8 cellular contexts compared by ENCODE assay signal in the genomic region with DNA sequence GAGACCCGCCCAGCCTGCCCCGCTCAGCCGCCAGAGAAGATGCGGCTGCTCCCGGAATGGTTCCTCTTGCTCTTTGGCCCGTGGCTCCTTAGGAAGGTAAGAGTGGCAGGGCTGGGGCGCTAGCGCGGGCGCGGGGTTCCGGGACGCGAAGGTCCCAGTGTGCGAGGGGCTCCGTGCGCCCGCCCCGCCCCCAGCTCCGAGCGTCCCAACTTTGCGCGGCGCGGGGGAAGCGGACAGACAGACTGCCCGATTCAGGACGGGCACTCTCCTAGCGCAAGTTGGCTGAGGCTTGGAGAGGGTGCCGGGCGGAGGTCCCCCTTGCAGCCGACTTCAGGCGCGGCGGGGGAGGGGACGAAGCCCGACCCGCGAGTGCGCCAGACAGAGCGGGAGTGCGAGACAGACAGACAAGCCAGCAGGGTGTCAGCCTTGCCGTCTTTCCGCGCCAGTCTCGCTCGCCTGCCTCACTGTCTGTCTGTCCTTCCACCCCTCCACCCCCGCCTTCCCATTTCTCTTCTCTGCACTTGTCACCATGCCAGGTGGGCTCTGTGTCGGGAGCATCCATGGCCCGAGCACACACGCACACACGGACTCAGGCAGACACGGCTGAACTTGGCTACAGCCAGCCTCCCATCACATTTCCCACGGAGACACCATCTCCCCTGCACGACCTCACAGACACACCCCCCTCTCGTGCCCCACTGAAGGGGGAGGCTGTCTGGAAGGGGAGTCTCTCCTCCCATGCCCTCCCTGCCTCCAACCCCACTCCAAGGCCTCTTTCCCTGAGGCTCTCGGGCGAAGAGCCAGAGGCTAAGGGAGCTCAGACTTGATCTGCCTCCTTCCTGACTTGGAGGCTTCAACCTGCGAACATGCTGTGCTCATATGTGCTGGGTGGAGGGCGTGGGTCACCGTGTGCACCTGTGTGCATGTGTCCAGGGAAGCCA. TPM values are rescaled to one million over a fixed set of nuclear protein-coding genes. Genes with fewer than 3 reads are reported as not detected.
A peak's percentile ranks its signal among the peaks of the same experiment; 100 is the strongest.
DNase-seq lines count a peak whose midpoint lies in the region; ATAC-seq, FAIRE-seq and TF ChIP-seq lines count a peak whose summit lies in the region.

No MANE protein-coding gene starts in this region.

- intact Hi-C loops in PC-3 (cut with micrococcal nuclease) = no loop called here
- intact Hi-C loops in prostate gland (cut with DNase I) = no loop called here

- POLR2A ChIA-PET in PC-3 (lab: Charles Lee; ENCODE audit: unreplicated experiment) = no interaction called here

- H3K9ac ChIP-seq in PC-3 (ENCODE audit: low read length) = no peak overlapping the region

- H3F3A ChIP-seq in PC-3 (ENCODE audit: low read length, unreplicated experiment) = no peaks in the 10 kb centered on the region

- H4K20me1 ChIP-seq in PC-3 (ENCODE audit: low read length) = no peaks in the 10 kb centered on the region

- H3K27me3 ChIP-seq in PC-3 (ENCODE audit: low read length) (peaks cover 19% of the 10 kb centered on the region), ectodermal cell (ENCODE audit: control insufficient read depth, insufficient read depth, low read length, poor library complexity, severe bottlenecking) (peaks cover 88% of the 10 kb centered on the region), prostate gland (replicated peaks; ENCODE audit: insufficient read depth) (peaks cover 2% of the 10 kb centered on the region)

- peak; percentile 5 for ATAC-seq in PC-3

- H3K79me2 ChIP-seq in PC-3 (ENCODE audit: low read length) = no peaks in the 10 kb centered on the region

- WGBS in ectodermal cell, 2 experiments = 3 to 4% methylated on average over 61 of the region's 61 CpGs
- 3% methylated on average over 42 of the region's 61 CpGs for WGBS in prostate gland

- TF ChIP-seq CTCF in PC-3 (conservative IDR thresholded peaks at IDR 0.05; ENCODE audit: low read depth, low read length) = no peak
- no peak for TF ChIP-seq CTCF in prostate gland (IDR thresholded peaks at IDR 0.05)

- no peak for FAIRE-seq in frontal cortex (lab: Jason Lieb, UNC)

- no peak overlapping the region for H3K27ac ChIP-seq in PC-3 (ENCODE audit: low read length)
- no peak overlapping the region for H3K27ac ChIP-seq in ectodermal cell (ENCODE audit: insufficient read depth, low read depth, low read length, poor library complexity, severe bottlenecking)
- no peak overlapping the region for H3K27ac ChIP-seq in prostate gland

- no TSS peak for BruUV-seq in PC-3 (replicated peaks; lab: Mats Ljungman, UMichigan)

- H3K9me3 ChIP-seq in PC-3 (ENCODE audit: low read length) = no peaks in the 10 kb centered on the region
- H3K9me3 ChIP-seq in ectodermal cell (ENCODE audit: control insufficient read depth, low read length) = no peaks in the 10 kb centered on the region
- H3K9me3 ChIP-seq in prostate gland = no peaks in the 10 kb centered on the region

- no peaks in the 10 kb centered on the region for H3K9me2 ChIP-seq in PC-3 (replicated peaks; ENCODE audit: low read length)

- CTCF ChIA-PET in PC-3 (lab: Charles Lee) = no interaction called here

- peak overlapping the region; percentile 75 for H2AFZ ChIP-seq in PC-3 (ENCODE audit: low read length)

- H3K36me3 ChIP-seq in PC-3 (ENCODE audit: low read depth, low read length) (no peaks in the 10 kb centered on the region), ectodermal cell (ENCODE audit: control insufficient read depth, insufficient read depth, low read length) (no peaks in the 10 kb centered on the region), prostate gland (no peaks in the 10 kb centered on the region)

- peaks cover 39% of the 10 kb centered on the region for H3K4me1 ChIP-seq in PC-3 (ENCODE audit: insufficient read depth, low read length)
- H3K4me1 ChIP-seq in ectodermal cell (ENCODE audit: control insufficient read depth, insufficient read depth, low read length) = peaks cover 54% of the 10 kb centered on the region
- H3K4me1 ChIP-seq in prostate gland (replicated peaks) = peaks cover 20% of the 10 kb centered on the region

- peak overlapping the region; percentile 86 for H3K4me2 ChIP-seq in PC-3 (ENCODE audit: low read length)

- DNase-seq in NCI-H748 (lab: John Stamatoyannopoulos, UW; ENCODE audit: unreplicated experiment) (peak; percentile 50), NCI-H748 treated with DMSO at 0.1 percent for 48 hours (lab: John Stamatoyannopoulos, UW) (no peak), PC-3 (peak; percentile 41), prostate gland (ENCODE audit: low spot score) (no peak), frontal cortex (ENCODE audit: low spot score in 2 of 2) (no peak), NOMO-1 treated with DMSO at 0.1 percent for 48 hours (lab: John Stamatoyannopoulos, UW; ENCODE audit: unreplicated experiment) (no peak), GDM1 (lab: John Stamatoyannopoulos, UW) (no peak)

- no peak for TF ChIP-seq POLR2A in prostate gland (IDR thresholded peaks at IDR 0.05)

- H3K4me3 ChIP-seq in PC-3 (ENCODE audit: low read length) (peak overlapping the region; percentile 68), ectodermal cell (ENCODE audit: insufficient read depth, low read depth, low read length) (peak overlapping the region; percentile 32), prostate gland (peak overlapping the region; percentile 38 to 50)

RNA-seq across cellular contexts. Expression of a gene that starts 0.6 kb away (rescaled TPM):
- total RNA-seq in PC-3 (2014; rRNA removed) (10.7 and 15.1 TPM in 2 replicates), prostate gland (10 to 100 TPM; 10.2 to 18.1 TPM), frontal cortex (0.82 TPM)
- polyA plus RNA-seq in ectodermal cell (2013, experiment 1 of 4) = 1.0 TPM
- 1.7 TPM for polyA plus RNA-seq in ectodermal cell (2013, experiment 2 of 4)
- polyA plus RNA-seq in ectodermal cell (2013, experiment 3 of 4) = 2.7 TPM
- 2.4 TPM for polyA plus RNA-seq in ectodermal cell (2013, experiment 4 of 4)

RNA-seq across cellular contexts. Expression of a gene that starts 12.3 kb away (rescaled TPM):
- 210 and 263 TPM in 2 replicates for total RNA-seq in PC-3 (2014; rRNA removed)
- 127 TPM for polyA plus RNA-seq in ectodermal cell (2013, experiment 1 of 4)
- 132 TPM for polyA plus RNA-seq in ectodermal cell (2013, experiment 2 of 4)
- polyA plus RNA-seq in ectodermal cell (2013, experiment 3 of 4) = 86.3 TPM
- polyA plus RNA-seq in ectodermal cell (2013, experiment 4 of 4) = 99.1 TPM
- 10 to 100 TPM; 49.6 to 51.4 TPM for total RNA-seq in prostate gland
- total RNA-seq in frontal cortex = 28.9 TPM

RNA-seq across cellular contexts. Expression of a gene that starts 33.8 kb away (rescaled TPM):
- 1.4 and 1.8 TPM in 2 replicates for total RNA-seq in PC-3 (2014; rRNA removed)
- 2.7 TPM for polyA plus RNA-seq in ectodermal cell (2013, experiment 1 of 4)
- polyA plus RNA-seq in ectodermal cell (2013, experiment 2 of 4) = 2.6 TPM
- polyA plus RNA-seq in ectodermal cell (2013, experiment 3 of 4) = 2.6 TPM
- polyA plus RNA-seq in ectodermal cell (2013, experiment 4 of 4) = 2.1 TPM
- 10 to 100 TPM in 1 of 2 donors, 1 to 10 TPM in 1; 4.8 to 20.9 TPM for total RNA-seq in prostate gland
- total RNA-seq in frontal cortex = 1.6 TPM

Comparison
In these comparisons a context has a peak if more than half of its experiments do, and no peak if none do; other contexts are left out.
1. DNase-seq: peak in NCI-H748 (single experiment) and PC-3 (single experiment); none in NCI-H748 treated with DMSO at 0.1 percent for 48 hours (single experiment), prostate gland (single experiment), frontal cortex (0 of 2), NOMO-1 treated with DMSO at 0.1 percent for 48 hours (single experiment) and GDM1 (single experiment).
2. Peak in every context shown above with its lines, with median percentiles within 50 percentile points of each other: H3K4me3 ChIP-seq.